In genomic region chrX:41491267-41492004, GRCh38 we compare ENCODE assay signal across 8 cellular contexts. TPM values are rescaled to one million over a fixed set of nuclear protein-coding genes. Genes with fewer than 3 reads are reported as not detected.
DNase-seq lines count a peak whose midpoint lies in the region; ATAC-seq and TF ChIP-seq lines count a peak whose summit lies in the region.

No MANE protein-coding gene starts in this region.

- no peaks in the 10 kb centered on the region for H3K9me2 ChIP-seq in GM23338 (ENCODE audit: insufficient read depth)

- H3K27ac ChIP-seq in GM23338 (ENCODE audit: low read depth), result peak overlapping the region; percentile 63; the same call in 1 of the 2 replicates
- no peak overlapping the region for H3K27ac ChIP-seq in tibial artery

- H4K20me1 ChIP-seq in GM23338 (replicated peaks; ENCODE audit: insufficient read depth), result no peaks in the 10 kb centered on the region

- TF ChIP-seq CTCF in GM23338 (conservative IDR thresholded peaks at IDR 0.05; ENCODE audit: low read depth in 2 of 2) (no peak), tibial artery (IDR thresholded peaks at IDR 0.05) (no peak)

- intact Hi-C loops in tibial artery (cut with DNase I; ENCODE audit: low total_unique reads), result no loop called here

- ATAC-seq in GM23338, result peak; percentile 64
- ATAC-seq in esophagus mucosa, result peak; percentile 96

- DNase-seq in GM23338 (ENCODE audit: low spot score) (peak; percentile 60), NCI-H226 (peak; percentile 83), pons (ENCODE audit: low spot score) (peak; percentile 3), OCI-M1 (lab: John Stamatoyannopoulos, UW) (no peak), NCI-H345 (lab: John Stamatoyannopoulos, UW) (no peak), tibial artery (no peak)
- no peak for DNase-seq in stimulated activated naive CD4-positive, alpha-beta T cell (lab: John Stamatoyannopoulos, UW)

- no peaks in the 10 kb centered on the region for H3K79me2 ChIP-seq in GM23338 (replicated peaks; ENCODE audit: insufficient read depth)

- H3K27me3 Mint-ChIP-seq in GM23338 (ENCODE audit: insufficient read depth, low read depth, poor library complexity), result no peaks in the 10 kb centered on the region

- H3K27ac Mint-ChIP-seq in GM23338, result no peak overlapping the region

- H3K4me3 Mint-ChIP-seq in GM23338, result no peak overlapping the region

- H3K4me1 Mint-ChIP-seq in GM23338, result peaks cover 3% of the 10 kb centered on the region

- H3K9me3 Mint-ChIP-seq in GM23338, result peaks cover 11% of the 10 kb centered on the region

- H2AFZ ChIP-seq in GM23338, result 0 out of 2 replicates have a peak overlapping the region, but pooled peaks have one; percentile 23

- H3K36me3 Mint-ChIP-seq in GM23338 (ENCODE audit: low read depth), result peaks cover 8% of the 10 kb centered on the region; the same call in 2 of the 3 replicates

- H3K27me3 ChIP-seq in GM23338 (ENCODE audit: insufficient read depth) (no peaks in the 10 kb centered on the region), tibial artery (no peaks in the 10 kb centered on the region)

- H3K4me3 ChIP-seq in GM23338 (no peak overlapping the region), tibial artery (no peak overlapping the region)

- no peaks in the 10 kb centered on the region for H3K36me3 ChIP-seq in GM23338 (ENCODE audit: insufficient read depth)
- H3K36me3 ChIP-seq in tibial artery, result no peaks in the 10 kb centered on the region

- H3K4me2 ChIP-seq in GM23338, result no peak overlapping the region

- peaks cover 0 to 5% (median 0%) of the 10 kb centered on the region in 3 donors for H3K9me3 ChIP-seq in tibial artery

- no peaks in the 10 kb centered on the region for H3F3A ChIP-seq in GM23338 (replicated peaks; ENCODE audit: low read depth)

- H3K4me1 ChIP-seq in GM23338 (ENCODE audit: insufficient read depth) (peaks cover 4% of the 10 kb centered on the region; the same call in 1 of the 2 replicates), tibial artery (no peaks in the 10 kb centered on the region)

TF ChIP-seq in GM23338, 12 proteins besides CTCF, POLR2A, EP300 and RAD21:
- TF ChIP-seq JUNB (IDR thresholded peaks at IDR 0.05; ENCODE audit: unreplicated experiment), result no peak
- TF ChIP-seq CREB1 (CRISPR knock-in tag; IDR thresholded peaks at IDR 0.05; ENCODE audit: low read depth), result no peak
- TF ChIP-seq ZNF114 (CRISPR knock-in tag; IDR thresholded peaks at IDR 0.05), result no peak
- TF ChIP-seq ETS1 (IDR thresholded peaks at IDR 0.05), result no peak
- TF ChIP-seq ZNF331 (CRISPR knock-in tag; IDR thresholded peaks at IDR 0.05; ENCODE audit: low read depth), result no peak
- TF ChIP-seq, protein P1, sequence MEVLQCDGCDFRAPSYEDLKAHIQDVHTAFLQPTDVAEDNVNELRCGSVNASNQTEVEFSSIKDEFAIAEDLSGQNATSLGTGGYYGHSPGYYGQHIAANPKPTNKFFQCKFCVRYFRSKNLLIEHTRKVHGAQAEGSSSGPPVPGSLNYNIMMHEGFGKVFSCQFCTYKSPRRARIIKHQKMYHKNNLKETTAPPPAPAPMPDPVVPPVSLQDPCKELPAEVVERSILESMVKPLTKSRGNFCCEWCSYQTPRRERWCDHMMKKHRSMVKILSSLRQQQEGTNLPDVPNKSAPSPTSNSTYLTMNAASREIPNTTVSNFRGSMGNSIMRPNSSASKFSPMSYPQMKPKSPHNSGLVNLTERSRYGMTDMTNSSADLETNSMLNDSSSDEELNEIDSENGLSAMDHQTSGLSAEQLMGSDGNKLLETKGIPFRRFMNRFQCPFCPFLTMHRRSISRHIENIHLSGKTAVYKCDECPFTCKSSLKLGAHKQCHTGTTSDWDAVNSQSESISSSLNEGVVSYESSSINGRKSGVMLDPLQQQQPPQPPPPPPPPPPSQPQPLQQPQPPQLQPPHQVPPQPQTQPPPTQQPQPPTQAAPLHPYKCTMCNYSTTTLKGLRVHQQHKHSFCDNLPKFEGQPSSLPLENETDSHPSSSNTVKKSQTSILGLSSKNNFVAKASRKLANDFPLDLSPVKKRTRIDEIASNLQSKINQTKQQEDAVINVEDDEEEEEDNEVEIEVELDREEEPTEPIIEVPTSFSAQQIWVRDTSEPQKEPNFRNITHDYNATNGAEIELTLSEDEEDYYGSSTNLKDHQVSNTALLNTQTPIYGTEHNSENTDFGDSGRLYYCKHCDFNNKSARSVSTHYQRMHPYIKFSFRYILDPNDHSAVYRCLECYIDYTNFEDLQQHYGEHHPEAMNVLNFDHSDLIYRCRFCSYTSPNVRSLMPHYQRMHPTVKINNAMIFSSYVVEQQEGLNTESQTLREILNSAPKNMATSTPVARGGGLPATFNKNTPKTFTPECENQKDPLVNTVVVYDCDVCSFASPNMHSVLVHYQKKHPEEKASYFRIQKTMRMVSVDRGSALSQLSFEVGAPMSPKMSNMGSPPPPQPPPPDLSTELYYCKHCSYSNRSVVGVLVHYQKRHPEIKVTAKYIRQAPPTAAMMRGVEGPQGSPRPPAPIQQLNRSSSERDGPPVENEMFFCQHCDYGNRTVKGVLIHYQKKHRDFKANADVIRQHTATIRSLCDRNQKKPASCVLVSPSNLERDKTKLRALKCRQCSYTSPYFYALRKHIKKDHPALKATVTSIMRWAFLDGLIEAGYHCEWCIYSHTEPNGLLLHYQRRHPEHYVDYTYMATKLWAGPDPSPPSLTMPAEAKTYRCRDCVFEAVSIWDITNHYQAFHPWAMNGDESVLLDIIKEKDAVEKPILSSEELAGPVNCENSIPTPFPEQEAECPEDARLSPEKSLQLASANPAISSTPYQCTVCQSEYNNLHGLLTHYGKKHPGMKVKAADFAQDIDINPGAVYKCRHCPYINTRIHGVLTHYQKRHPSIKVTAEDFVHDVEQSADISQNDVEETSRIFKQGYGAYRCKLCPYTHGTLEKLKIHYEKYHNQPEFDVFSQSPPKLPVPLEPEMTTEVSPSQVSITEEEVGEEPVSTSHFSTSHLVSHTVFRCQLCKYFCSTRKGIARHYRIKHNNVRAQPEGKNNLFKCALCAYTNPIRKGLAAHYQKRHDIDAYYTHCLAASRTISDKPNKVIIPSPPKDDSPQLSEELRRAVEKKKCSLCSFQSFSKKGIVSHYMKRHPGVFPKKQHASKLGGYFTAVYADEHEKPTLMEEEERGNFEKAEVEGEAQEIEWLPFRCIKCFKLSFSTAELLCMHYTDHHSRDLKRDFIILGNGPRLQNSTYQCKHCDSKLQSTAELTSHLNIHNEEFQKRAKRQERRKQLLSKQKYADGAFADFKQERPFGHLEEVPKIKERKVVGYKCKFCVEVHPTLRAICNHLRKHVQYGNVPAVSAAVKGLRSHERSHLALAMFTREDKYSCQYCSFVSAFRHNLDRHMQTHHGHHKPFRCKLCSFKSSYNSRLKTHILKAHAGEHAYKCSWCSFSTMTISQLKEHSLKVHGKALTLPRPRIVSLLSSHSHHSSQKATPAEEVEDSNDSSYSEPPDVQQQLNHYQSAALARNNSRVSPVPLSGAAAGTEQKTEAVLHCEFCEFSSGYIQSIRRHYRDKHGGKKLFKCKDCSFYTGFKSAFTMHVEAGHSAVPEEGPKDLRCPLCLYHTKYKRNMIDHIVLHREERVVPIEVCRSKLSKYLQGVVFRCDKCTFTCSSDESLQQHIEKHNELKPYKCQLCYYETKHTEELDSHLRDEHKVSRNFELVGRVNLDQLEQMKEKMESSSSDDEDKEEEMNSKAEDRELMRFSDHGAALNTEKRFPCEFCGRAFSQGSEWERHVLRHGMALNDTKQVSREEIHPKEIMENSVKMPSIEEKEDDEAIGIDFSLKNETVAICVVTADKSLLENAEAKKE (CRISPR knock-in tag; IDR thresholded peaks at IDR 0.05), result no peak
- TF ChIP-seq EZH2 (IDR thresholded peaks at IDR 0.05; ENCODE audit: low read depth, unreplicated experiment), result no peak
- no peak for TF ChIP-seq EZH2phosphoT487 (IDR thresholded peaks at IDR 0.05; ENCODE audit: unreplicated experiment)
- no peak for TF ChIP-seq STAT1 (IDR thresholded peaks at IDR 0.05; ENCODE audit: unreplicated experiment)
- TF ChIP-seq, protein P2, sequence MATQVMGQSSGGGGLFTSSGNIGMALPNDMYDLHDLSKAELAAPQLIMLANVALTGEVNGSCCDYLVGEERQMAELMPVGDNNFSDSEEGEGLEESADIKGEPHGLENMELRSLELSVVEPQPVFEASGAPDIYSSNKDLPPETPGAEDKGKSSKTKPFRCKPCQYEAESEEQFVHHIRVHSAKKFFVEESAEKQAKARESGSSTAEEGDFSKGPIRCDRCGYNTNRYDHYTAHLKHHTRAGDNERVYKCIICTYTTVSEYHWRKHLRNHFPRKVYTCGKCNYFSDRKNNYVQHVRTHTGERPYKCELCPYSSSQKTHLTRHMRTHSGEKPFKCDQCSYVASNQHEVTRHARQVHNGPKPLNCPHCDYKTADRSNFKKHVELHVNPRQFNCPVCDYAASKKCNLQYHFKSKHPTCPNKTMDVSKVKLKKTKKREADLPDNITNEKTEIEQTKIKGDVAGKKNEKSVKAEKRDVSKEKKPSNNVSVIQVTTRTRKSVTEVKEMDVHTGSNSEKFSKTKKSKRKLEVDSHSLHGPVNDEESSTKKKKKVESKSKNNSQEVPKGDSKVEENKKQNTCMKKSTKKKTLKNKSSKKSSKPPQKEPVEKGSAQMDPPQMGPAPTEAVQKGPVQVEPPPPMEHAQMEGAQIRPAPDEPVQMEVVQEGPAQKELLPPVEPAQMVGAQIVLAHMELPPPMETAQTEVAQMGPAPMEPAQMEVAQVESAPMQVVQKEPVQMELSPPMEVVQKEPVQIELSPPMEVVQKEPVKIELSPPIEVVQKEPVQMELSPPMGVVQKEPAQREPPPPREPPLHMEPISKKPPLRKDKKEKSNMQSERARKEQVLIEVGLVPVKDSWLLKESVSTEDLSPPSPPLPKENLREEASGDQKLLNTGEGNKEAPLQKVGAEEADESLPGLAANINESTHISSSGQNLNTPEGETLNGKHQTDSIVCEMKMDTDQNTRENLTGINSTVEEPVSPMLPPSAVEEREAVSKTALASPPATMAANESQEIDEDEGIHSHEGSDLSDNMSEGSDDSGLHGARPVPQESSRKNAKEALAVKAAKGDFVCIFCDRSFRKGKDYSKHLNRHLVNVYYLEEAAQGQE (IDR thresholded peaks at IDR 0.05; ENCODE audit: unreplicated experiment), result no peak
- no peak for TF ChIP-seq POLR2AphosphoS5 (IDR thresholded peaks at IDR 0.05; ENCODE audit: low read depth)
- TF ChIP-seq NANOG (IDR thresholded peaks at IDR 0.05; ENCODE audit: borderline replicate concordance), result no peak

RNA-seq across cellular contexts. Expression of gene NYX, which starts 44.3 kb away (rescaled TPM):
- total RNA-seq in GM23338 (2014; rRNA removed; shearing (Covaris generic)), result 0.21 TPM in 1 of 2 replicates, not detected in the other
- 0.34 TPM in 1 of 2 replicates, not detected in the other for polyA plus RNA-seq in GM23338 (2016; fragmentation: Nextera tagmentation; extraction: Ambion mirVana)
- total RNA-seq in esophagus mucosa, result not detected

Comparison
In these comparisons a context has a peak if more than half of its experiments do, and no peak if none do; other contexts are left out.
1. DNase-seq: peak in GM23338 (single experiment), NCI-H226 (single experiment) and pons (single experiment); none in OCI-M1 (single experiment), NCI-H345 (single experiment), stimulated activated naive CD4-positive, alpha-beta T cell (0 of 6) and tibial artery (0 of 2).